Comparison of ENCODE assay signal across 25 cellular contexts in the genomic region with DNA sequence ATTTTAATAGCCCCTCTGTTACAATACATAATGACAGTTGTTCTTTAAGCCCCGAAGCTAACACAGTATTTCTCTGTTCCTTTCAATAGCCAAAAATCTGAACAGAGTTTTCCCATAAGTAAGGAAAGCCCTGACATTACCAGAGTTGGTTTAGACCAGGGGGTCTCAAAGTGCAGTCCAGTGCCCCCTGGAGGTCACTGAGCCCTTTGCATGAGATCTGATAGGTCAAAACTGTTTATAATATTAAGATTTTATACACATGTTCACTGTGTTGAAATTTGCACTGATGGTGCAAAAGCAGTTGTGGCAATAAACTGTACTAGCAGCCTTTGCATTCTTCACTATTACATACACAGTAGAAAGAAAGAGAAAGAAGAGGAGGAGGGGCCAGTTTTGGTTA.
"Had no signal": no experiment of that assay in that cellular context is flagged by ENCODE, and none has a peak within 500 bp of the region (broad histone marks: within the 10 kb centered on the region; RNA-seq: fewer than 3 reads in every experiment).

No MANE protein-coding gene starts in this region.

- H3K9me3 ChIP-seq: gastrocnemius medialis, left ventricle myocardium inferior, right atrium auricular region, thyroid gland had no signal

- H3K36me3 ChIP-seq: gastrocnemius medialis, heart right ventricle, left ventricle myocardium inferior, right atrium auricular region, thyroid gland had no signal

- H3K4me3 ChIP-seq: gastrocnemius medialis, heart right ventricle, left ventricle myocardium inferior, right atrium auricular region, thyroid gland had no signal

- H3K27ac ChIP-seq: gastrocnemius medialis, heart right ventricle, left ventricle myocardium inferior, right atrium auricular region, thyroid gland had no signal

- DNase-seq: activated CD4-positive, alpha-beta T cell treated with anti-CD3 and anti-CD28 coated beads, Interleukin-2, amount 50 U/mL, for 1 hour; activated CD8-positive, alpha-beta memory T cell treated with anti-CD3 and anti-CD28 coated beads, Interleukin-2, amount 50 U/mL, for 4 hours; activated effector memory CD4-positive, alpha-beta T cell treated with Interleukin-2 at 50 U/mL for 16 hours; activated naive CD4-positive, alpha-beta T cell treated with anti-CD3 and anti-CD28 coated beads, Interleukin-2, amount 10 ng/mL, durations not matched to agents 7 days and 5 days; activated naive CD8-positive, alpha-beta T cell treated with anti-CD3 and anti-CD28 coated beads, Interleukin-2, amount 50 U/mL, for 24 hours; activated T-cell treated with anti-CD3 and anti-CD28 coated beads, Interleukin-2, amount 50 U/mL, for 4 hours; anterior cingulate cortex; cortex of kidney; effector CD4-positive, alpha-beta T cell; gastrocnemius medialis; heart right ventricle; immature natural killer cell; kidney glomerular epithelial cell; left ventricle myocardium inferior; mammary epithelial cell; nephron progenitor cell; stimulated activated CD4-positive, alpha-beta T cell treated with anti-CD3 and anti-CD28 coated beads, Interleukin-12 subunit alpha, Interleukin-12 subunit beta, amount 100 ng/mL, for 4 hours; stimulated activated CD4-positive, alpha-beta T cell treated with anti-CD3 and anti-CD28 coated beads, Interleukin-1b, Interleukin-23, amount 100 ng/mL, for 48 hours; stimulated activated CD8-positive, alpha-beta memory T cell treated with anti-CD3 and anti-CD28 coated beads, Interleukin-4, amount 100 ng/mL, for 48 hours; stimulated activated naive CD4-positive, alpha-beta T cell; T1000; thyroid gland had no signal

- H3K4me1 ChIP-seq: gastrocnemius medialis, heart right ventricle, left ventricle myocardium inferior, right atrium auricular region, thyroid gland had no signal

- ATAC-seq: activated CD4-positive, CD25-positive, alpha-beta regulatory T cell treated with anti-CD3 and anti-CD28 coated beads, Interleukin-2, amount 50 U/mL, for 24 hours; activated naive CD8-positive, alpha-beta T cell treated with anti-CD3 and anti-CD28 coated beads, Interleukin-2, amount 50 U/mL, for 24 hours; activated T-cell treated with anti-CD3 and anti-CD28 coated beads, Interleukin-2, amount 50 U/mL, for 4 hours; esophagus mucosa; gastrocnemius medialis; heart right ventricle had no signal

- H3K27me3 ChIP-seq: gastrocnemius medialis, heart right ventricle, right atrium auricular region, thyroid gland had no signal
